Comparison of ENCODE assay signal across 13 cellular contexts in genomic region chr11:114291381-114291780, GRCh38. TPM values are rescaled to one million over a fixed set of nuclear protein-coding genes. Genes with fewer than 3 reads are reported as not detected.
DNase-seq lines count a peak whose midpoint lies in the region; ATAC-seq and TF ChIP-seq lines count a peak whose summit lies in the region.
"Had no signal": no experiment of that assay in that cellular context is flagged by ENCODE, and none has a peak within 500 bp of the region (broad histone marks: within the 10 kb centered on the region; RNA-seq: fewer than 3 reads in every experiment).

No MANE protein-coding gene starts in this region.

- H3K4me3 ChIP-seq in fibroblast of mammary gland (ENCODE audit: control insufficient read depth, low read depth, low read length) (no peak overlapping the region), skin epidermis (peak overlapping the region in 1 of 7 experiments; percentile 6), vagina (no peak overlapping the region), body of pancreas (no peak overlapping the region)

- intact Hi-C loops in vagina (cut with DNase I) = no loop called here
- intact Hi-C loops in body of pancreas (cut with DNase I) = no loop called here
- intact Hi-C loops in posterior vena cava (cut with DNase I) = no loop called here

- no peak for TF ChIP-seq CTCF in fibroblast of mammary gland (conservative IDR thresholded peaks at IDR 0.05; ENCODE audit: control insufficient read depth, insufficient read depth, low read depth, low read length)
- TF ChIP-seq CTCF in vagina (IDR thresholded peaks at IDR 0.05) = no peak
- no peak for TF ChIP-seq CTCF in body of pancreas (IDR thresholded peaks at IDR 0.05)

- DNase-seq in GM03348 (ENCODE audit: low spot score) = peak; percentile 47
- peak; percentile 84 for DNase-seq in fibroblast of mammary gland (ENCODE audit: low read depth)
- no peak for DNase-seq in cerebellum (ENCODE audit: low spot score)
- no peak for DNase-seq in vagina (ENCODE audit: extremely low spot score in 2 of 2)
- DNase-seq in body of pancreas = no peak
- no peak for DNase-seq in posterior vena cava (ENCODE audit: low spot score)
- DNase-seq: caudate nucleus, DMS153, foreskin melanocyte, NCI-H187, T1000 had no signal

- H3K9me3 ChIP-seq in vagina (no peaks in the 10 kb centered on the region), body of pancreas (no peaks in the 10 kb centered on the region)

- 59 to 79% methylated on average over 5 of the region's 5 CpGs for WGBS in body of pancreas, 2 donors

- H3K4me1 ChIP-seq in vagina = peaks cover 21% of the 10 kb centered on the region
- peaks cover 13% of the 10 kb centered on the region for H3K4me1 ChIP-seq in body of pancreas

- TF ChIP-seq POLR2A in vagina (IDR thresholded peaks at IDR 0.05) (no peak), body of pancreas (IDR thresholded peaks at IDR 0.05) (no peak)

- H3K36me3 ChIP-seq in vagina (no peaks in the 10 kb centered on the region), body of pancreas (replicated peaks in 1 of 2; ENCODE audit: insufficient read depth in 1 of 2, low read depth in 2 of 2) (no peaks in the 10 kb centered on the region)

- H3K27ac ChIP-seq in skin epidermis (peak overlapping the region in 18 of 21 experiments; percentile 8 to 98 (median 72)), vagina (no peak overlapping the region), body of pancreas (peak overlapping the region in 1 of 4 donors; percentile 41)

- no peaks in the 10 kb centered on the region for H3K27me3 ChIP-seq in vagina
- H3K27me3 ChIP-seq in body of pancreas = no peaks in the 10 kb centered on the region

- ATAC-seq in SK-N-SH treated with all-trans-retinoic acid at 6 μM for 48 hours (no peak), body of pancreas (no peak)

TF ChIP-seq in SK-N-SH treated with all-trans-retinoic acid at 6 μM for 48 hours, 23 proteins besides CTCF, POLR2A, EP300 and RAD21:
- TF ChIP-seq ARNTL (CRISPR knock-in tag; IDR thresholded peaks at IDR 0.05; ENCODE audit: borderline replicate concordance, low read depth) (no peak), CSDC2 (CRISPR knock-in tag; IDR thresholded peaks at IDR 0.05) (0 out of 2 replicates have a peak, but pooled peaks have one; percentile 18), ESRRG (CRISPR knock-in tag; IDR thresholded peaks at IDR 0.05) (no peak), TOX (CRISPR knock-in tag; IDR thresholded peaks at IDR 0.05; ENCODE audit: borderline replicate concordance) (no peak)
TF ChIP-seq in SK-N-SH treated with all-trans-retinoic acid at 6 μM for 48 hours: peak in this region for 1.

RNA-seq across cellular contexts. Expression of gene NNMT, which starts 4.8 kb away (rescaled TPM):
- total RNA-seq in cerebellum = 0.45 TPM
- total RNA-seq in vagina = 898 TPM
- 100 to 1,000 TPM in 1 of 2 donors, 10 to 100 TPM in 1; 74.7 to 276 TPM for total RNA-seq in body of pancreas
- total RNA-seq in posterior vena cava = 100 to 1,000 TPM; 631 to 647 TPM

Comparison
In these comparisons a context has a peak if more than half of its experiments do, and no peak if none do; other contexts are left out.
1. DNase-seq: peak in GM03348 (single experiment) and fibroblast of mammary gland (single experiment); none in cerebellum (single experiment), vagina (0 of 2), body of pancreas (0 of 4) and posterior vena cava (single experiment).
2. RNA of gene NNMT, which starts 4.8 kb away (total RNA-seq): 898 TPM in vagina (single experiment), 631 to 647 TPM in posterior vena cava and 74.7 to 276 TPM in body of pancreas; 0.45 TPM in cerebellum (single experiment); every median in the first group is over 10 times any median in the second.